In the genomic region with DNA sequence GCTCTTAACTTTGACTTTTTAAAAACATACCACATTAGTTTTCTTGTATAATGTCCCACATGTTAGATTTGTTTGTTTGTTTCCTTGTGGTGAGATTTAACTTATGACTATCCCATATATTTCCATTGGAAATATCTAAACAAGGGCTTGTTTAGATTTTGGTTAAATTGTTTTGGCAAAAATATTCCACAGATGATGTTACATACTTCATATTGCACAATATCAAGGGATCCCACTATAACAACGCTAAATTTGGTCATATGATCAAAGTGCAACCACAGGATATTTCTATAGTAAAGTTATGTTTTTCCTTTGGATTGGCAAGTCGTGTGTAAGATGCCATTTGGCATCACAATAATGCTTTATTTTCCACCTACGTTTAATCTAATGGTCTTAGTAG, we compare ENCODE assay signal across 23 cellular contexts.
"Had no signal": no experiment of that assay in that cellular context is flagged by ENCODE, and none has a peak within 500 bp of the region (broad histone marks: within the 10 kb centered on the region; RNA-seq: fewer than 3 reads in every experiment).

No MANE protein-coding gene starts in this region.

- H3K4me3 ChIP-seq: ascending aorta, left lung, lower lobe of right lung, neural progenitor cell, right atrium auricular region, tibial nerve had no signal

- H2AFZ ChIP-seq: neural progenitor cell, parathyroid adenoma had no signal

- DNase-seq: activated CD4-positive, alpha-beta memory T cell treated with anti-CD3 and anti-CD28 coated beads for 36 hours; activated CD4-positive, alpha-beta T cell treated with anti-CD3 and anti-CD28 coated beads, Interleukin-2, amount 10 ng/mL, durations not matched to agents 24 days and 14 days; activated CD4-positive, CD25-positive, alpha-beta regulatory T cell treated with anti-CD3 and anti-CD28 coated beads, Interleukin-2, amount 50 U/mL, for 72 hours; activated naive CD4-positive, alpha-beta T cell; activated T-cell treated with anti-CD3 and anti-CD28 coated beads, Interleukin-2, amount 50 U/mL, for 48 hours; left lung; lower lobe of right lung; mesendoderm; natural killer cell; occipital lobe; stimulated activated CD4-positive, alpha-beta T cell treated with anti-CD3 and anti-CD28 coated beads, Interleukin-2, amount 100 ng/mL, for 48 hours; stimulated activated naive CD4-positive, alpha-beta T cell treated with Interleukin-2 at 50 U/mL for 16 hours; T-helper 17 cell; T1000 had no signal

- H3K36me3 ChIP-seq: ascending aorta, left lung, lower lobe of right lung, neural progenitor cell, right atrium auricular region, tibial nerve had no signal

- ATAC-seq: activated naive CD4-positive, alpha-beta T cell treated with anti-CD3 and anti-CD28 coated beads, Interleukin-2, amount 50 U/mL, for 72 hours; left lung; lower lobe of right lung; natural killer cell; T-helper 17 cell had no signal

- H3K4me2 ChIP-seq: neural progenitor cell had no signal

- H3K79me2 ChIP-seq: parathyroid adenoma had no signal

- FAIRE-seq: endothelial cell of umbilical vein, frontal cortex, islet of Langerhans had no signal

- H3K9me3 ChIP-seq: ascending aorta, lower lobe of right lung had no signal

- H3K27ac ChIP-seq: ascending aorta, left lung, lower lobe of right lung, neural progenitor cell, parathyroid adenoma, right atrium auricular region, tibial nerve had no signal

- H3K27me3 ChIP-seq: ascending aorta, left lung, neural progenitor cell, right atrium auricular region, tibial nerve had no signal

- H3K9ac ChIP-seq: neural progenitor cell, parathyroid adenoma had no signal

- H3K4me1 ChIP-seq: ascending aorta, left lung, lower lobe of right lung, neural progenitor cell, parathyroid adenoma, tibial nerve had no signal
